32 cellular contexts compared by ENCODE assay signal in genomic region chr1:19272064-19272463, GRCh38. TPM values are rescaled to one million over a fixed set of nuclear protein-coding genes. Genes with fewer than 3 reads are reported as not detected.
"Had no signal": no experiment of that assay in that cellular context is flagged by ENCODE, and none has a peak within 500 bp of the region (broad histone marks: within the 10 kb centered on the region; RNA-seq: fewer than 3 reads in every experiment).

No MANE protein-coding gene starts in this region.

- H3K27ac ChIP-seq: ascending aorta, cardiac muscle cell, RWPE1, WERI-Rb-1 had no signal

- ATAC-seq: activated CD8-positive, alpha-beta memory T cell treated with anti-CD3 and anti-CD28 coated beads, Interleukin-2, amount 10 ng/mL, durations not matched to agents 7 days and 5 days; K562; PC-3 had no signal

- H3K27ac Mint-ChIP-seq: activated CD4-positive, alpha-beta memory T cell treated with anti-CD3 and anti-CD28 coated beads, Interleukin-2, amount 10 ng/mL, durations not matched to agents 7 days and 5 days; activated CD8-positive, alpha-beta memory T cell treated with anti-CD3 and anti-CD28 coated beads, Interleukin-2, amount 10 ng/mL, durations not matched to agents 7 days and 5 days; activated naive CD4-positive, alpha-beta T cell treated with anti-CD3 and anti-CD28 coated beads, Interleukin-2, amount 50 U/mL, for 24 hours; activated naive CD8-positive, alpha-beta T cell treated with anti-CD3 and anti-CD28 coated beads, Interleukin-2, amount 10 ng/mL, durations not matched to agents 7 days and 5 days had no signal

- H3K4me3 ChIP-seq: ascending aorta, cardiac muscle cell, K562 had no signal

- DNase-seq: activated CD4-positive, alpha-beta memory T cell treated with anti-CD3 and anti-CD28 coated beads, Interleukin-2, amount 10 ng/mL, durations not matched to agents 7 days and 5 days; activated CD4-positive, alpha-beta T cell treated with anti-CD3 and anti-CD28 coated beads for 1 hour; activated CD4-positive, alpha-beta T cell treated with anti-CD3 and anti-CD28 coated beads for 48 hours; activated CD4-positive, CD25-positive, alpha-beta regulatory T cell; activated CD8-positive, alpha-beta memory T cell treated with anti-CD3 and anti-CD28 coated beads for 24 hours; activated CD8-positive, alpha-beta memory T cell treated with anti-CD3 and anti-CD28 coated beads, Interleukin-2, amount 10 ng/mL, durations not matched to agents 7 days and 5 days; activated CD8-positive, alpha-beta memory T cell treated with anti-CD3 and anti-CD28 coated beads, Interleukin-2, amount 50 U/mL, for 48 hours; activated gamma-delta T cell; activated naive CD4-positive, alpha-beta T cell treated with Interleukin-2 at 50 U/mL for 16 hours; activated naive CD8-positive, alpha-beta T cell treated with anti-CD3 and anti-CD28 coated beads, Interleukin-2, amount 10 ng/mL, durations not matched to agents 7 days and 5 days; activated T-cell treated with anti-CD3 and anti-CD28 coated beads, Interleukin-2, amount 50 U/mL, for 48 hours; amygdala; NCI-H1048; NCI-H1105 treated with DMSO at 0.1 percent for 48 hours; NCI-H1436 treated with DMSO at 0.1 percent for 48 hours; NCI-H1694 treated with DMSO at 0.1 percent for 48 hours; NCI-H2029; NCI-H510A; NCI-H526; NCI-H748 treated with DMSO at 0.1 percent for 48 hours; NK-92 treated with Interleukin-12 subunit alpha and Interleukin-12 subunit beta, amount 100 ng/mL, for 24 hours; PC-3; Right ventricle myocardium superior; SW 1271; T-helper 1 cell; T1000; WERI-Rb-1 had no signal

- H3K4me3 Mint-ChIP-seq: activated CD4-positive, alpha-beta memory T cell treated with anti-CD3 and anti-CD28 coated beads, Interleukin-2, amount 10 ng/mL, durations not matched to agents 7 days and 5 days; activated CD8-positive, alpha-beta memory T cell treated with anti-CD3 and anti-CD28 coated beads, Interleukin-2, amount 10 ng/mL, durations not matched to agents 7 days and 5 days; activated naive CD4-positive, alpha-beta T cell treated with anti-CD3 and anti-CD28 coated beads, Interleukin-2, amount 50 U/mL, for 24 hours; activated naive CD8-positive, alpha-beta T cell treated with anti-CD3 and anti-CD28 coated beads, Interleukin-2, amount 10 ng/mL, durations not matched to agents 7 days and 5 days had no signal

- H3K27me3 ChIP-seq: ascending aorta, cardiac muscle cell had no signal

- H3K36me3 ChIP-seq: ascending aorta, cardiac muscle cell had no signal

- H3K9me3 ChIP-seq: ascending aorta had no signal

- H3K9me3 Mint-ChIP-seq: activated CD4-positive, alpha-beta memory T cell treated with anti-CD3 and anti-CD28 coated beads, Interleukin-2, amount 10 ng/mL, durations not matched to agents 7 days and 5 days had no signal

- H3K4me1 ChIP-seq: ascending aorta had no signal

RNA-seq across cellular contexts. Expression of gene AKR7A3, which starts 16.5 kb away (rescaled TPM):
- total RNA-seq: Right ventricle myocardium superior had no signal
